Comparison of ENCODE assay signal across 1 cellular context in the genomic region with DNA sequence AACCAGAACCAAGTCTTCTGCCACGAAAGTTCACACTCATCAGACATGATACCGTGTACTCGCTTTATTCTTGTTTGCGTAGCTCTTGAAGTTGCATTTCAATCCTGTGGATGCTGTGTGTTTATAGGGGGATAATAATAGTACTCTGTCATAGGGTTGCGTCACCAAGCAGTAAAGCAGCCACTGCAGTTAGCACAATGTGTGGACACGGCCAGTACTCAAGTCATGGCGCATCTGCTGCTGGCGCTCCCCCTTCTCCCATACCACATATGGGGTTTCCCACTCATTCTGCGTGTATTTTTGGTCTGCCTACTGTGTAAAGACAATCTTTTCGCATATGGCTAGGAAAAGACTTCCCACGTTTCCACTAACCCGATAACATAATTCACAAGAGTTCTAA.
A peak's percentile ranks its signal among the peaks of the same experiment; 100 is the strongest.
TF ChIP-seq lines count a peak whose summit lies in the region.

No MANE protein-coding gene starts in this region.

TF ChIP-seq in HepG2, 621 proteins besides CTCF, POLR2A, EP300 and RAD21 (continued from another document):
- TF ChIP-seq ZNF513 (CRISPR knock-in tag; conservative IDR thresholded peaks at IDR 0.05): no peak
- TF ChIP-seq AFF4 (CRISPR knock-in tag; IDR thresholded peaks at IDR 0.05): 0 out of 2 replicates have a peak, but pooled peaks have one; percentile 23
- TF ChIP-seq ZNF816 (CRISPR knock-in tag; IDR thresholded peaks at IDR 0.05; ENCODE audit: borderline replicate concordance): 0 out of 2 replicates have a peak, but pooled peaks have one; percentile 5
- TF ChIP-seq POGK (CRISPR knock-in tag; conservative IDR thresholded peaks at IDR 0.05): no peak
- TF ChIP-seq CEBPB (IDR thresholded peaks at IDR 0.05; ENCODE audit: borderline replicate concordance, low read depth, low read length): peak; percentile 84
- peak; percentile 63 for TF ChIP-seq CEBPG (CRISPR knock-in tag; IDR thresholded peaks at IDR 0.05)
- TF ChIP-seq, protein P1, sequence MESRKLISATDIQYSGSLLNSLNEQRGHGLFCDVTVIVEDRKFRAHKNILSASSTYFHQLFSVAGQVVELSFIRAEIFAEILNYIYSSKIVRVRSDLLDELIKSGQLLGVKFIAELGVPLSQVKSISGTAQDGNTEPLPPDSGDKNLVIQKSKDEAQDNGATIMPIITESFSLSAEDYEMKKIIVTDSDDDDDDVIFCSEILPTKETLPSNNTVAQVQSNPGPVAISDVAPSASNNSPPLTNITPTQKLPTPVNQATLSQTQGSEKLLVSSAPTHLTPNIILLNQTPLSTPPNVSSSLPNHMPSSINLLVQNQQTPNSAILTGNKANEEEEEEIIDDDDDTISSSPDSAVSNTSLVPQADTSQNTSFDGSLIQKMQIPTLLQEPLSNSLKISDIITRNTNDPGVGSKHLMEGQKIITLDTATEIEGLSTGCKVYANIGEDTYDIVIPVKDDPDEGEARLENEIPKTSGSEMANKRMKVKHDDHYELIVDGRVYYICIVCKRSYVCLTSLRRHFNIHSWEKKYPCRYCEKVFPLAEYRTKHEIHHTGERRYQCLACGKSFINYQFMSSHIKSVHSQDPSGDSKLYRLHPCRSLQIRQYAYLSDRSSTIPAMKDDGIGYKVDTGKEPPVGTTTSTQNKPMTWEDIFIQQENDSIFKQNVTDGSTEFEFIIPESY (CRISPR knock-in tag; IDR thresholded peaks at IDR 0.05): peak; percentile 97
- 0 out of 2 replicates have a peak, but pooled peaks have one; percentile 22 for TF ChIP-seq CHD4 (IDR thresholded peaks at IDR 0.05; ENCODE audit: borderline replicate concordance, low read length)
- peak; percentile 86; the same call in 1 of the 2 replicates for TF ChIP-seq ZBTB38 (CRISPR knock-in tag; IDR thresholded peaks at IDR 0.05)
TF ChIP-seq in HepG2: peak in this region for 8.
